ENCODE assay signal across 10 cellular contexts in the genomic region with DNA sequence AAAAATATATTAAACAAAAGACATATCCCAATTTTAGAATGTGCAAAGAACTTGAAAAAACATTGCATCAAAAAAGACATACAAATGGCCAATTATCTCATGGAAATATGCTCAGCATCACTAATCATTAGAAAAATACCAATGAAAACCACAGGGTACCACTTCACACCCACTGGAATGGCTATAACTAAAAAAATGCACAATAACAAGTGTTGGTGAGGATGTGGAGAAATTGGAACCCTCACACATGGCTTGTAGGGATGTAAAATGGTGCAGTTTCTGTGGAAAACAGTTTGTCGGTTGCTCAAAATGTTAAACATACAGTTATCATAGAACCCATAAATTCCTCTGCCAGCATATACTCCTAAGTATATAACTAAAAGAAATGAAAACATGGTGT. TPM values are rescaled to one million over a fixed set of nuclear protein-coding genes. Genes with fewer than 3 reads are reported as not detected.
DNase-seq lines count a peak whose midpoint lies in the region; ATAC-seq, FAIRE-seq and TF ChIP-seq lines count a peak whose summit lies in the region.
"Had no signal": no experiment of that assay in that cellular context is flagged by ENCODE, and none has a peak within 500 bp of the region (broad histone marks: within the 10 kb centered on the region; RNA-seq: fewer than 3 reads in every experiment).

No MANE protein-coding gene starts in this region.

- DNase-seq in Karpas-422 (no peak), natural killer cell (no peak), GM19239 (ENCODE audit: insufficient read length, low spot score) (no peak)

- H3K9me3 Mint-ChIP-seq in brain, result no peaks in the 10 kb centered on the region
- no peaks in the 10 kb centered on the region for H3K9me3 Mint-ChIP-seq in natural killer cell

- peak overlapping the region in 3 of 5 experiments; percentile 62 to 99 (median 97) for H3K27ac Mint-ChIP-seq in brain
- peak overlapping the region in 1 of 2 donors; percentile 94 for H3K27ac Mint-ChIP-seq in natural killer cell

- no peak overlapping the region for H3K4me3 ChIP-seq in ACC112 (ENCODE audit: low read depth, low read length)
- peak overlapping the region; percentile 95; the same call in 1 of the 2 replicates for H3K4me3 ChIP-seq in Karpas-422 (ENCODE audit: low read length)

- no peaks in the 10 kb centered on the region for H3K36me3 ChIP-seq in ACC112 (ENCODE audit: insufficient read depth, low read length)
- peaks cover 12% of the 10 kb centered on the region for H3K36me3 ChIP-seq in Karpas-422 (ENCODE audit: insufficient read depth, low read length)

- H3K4me3 Mint-ChIP-seq in brain (peak overlapping the region; percentile 42 to 100 (median 99)), natural killer cell (peak overlapping the region; percentile 100)

- H3K4me1 ChIP-seq in ACC112 (ENCODE audit: control insufficient read depth, insufficient read depth, low read length, unreplicated experiment) (peaks cover 9% of the 10 kb centered on the region), Karpas-422 (ENCODE audit: low read length) (peaks cover 19% of the 10 kb centered on the region)
- H3K4me1 ChIP-seq: Caco-2 had no signal

- H3K9me3 ChIP-seq in Karpas-422 (ENCODE audit: low read length), result no peaks in the 10 kb centered on the region
- H3K9me3 ChIP-seq: Caco-2 had no signal

- peak overlapping the region; percentile 77 for H3K4me2 ChIP-seq in Karpas-422 (ENCODE audit: low read depth, low read length, poor library complexity, severe bottlenecking)

- H3K4me1 Mint-ChIP-seq in brain, result peaks cover 21% of the 10 kb centered on the region
- peaks cover 22 to 25% of the 10 kb centered on the region in 2 donors for H3K4me1 Mint-ChIP-seq in natural killer cell

- peaks cover 11% of the 10 kb centered on the region for H3K27me3 Mint-ChIP-seq in brain
- peaks cover 0 to 3% of the 10 kb centered on the region in 2 donors for H3K27me3 Mint-ChIP-seq in natural killer cell (ENCODE audit: low read depth in 2 of 2)

- no peak for FAIRE-seq in GM19239 (lab: Jason Lieb, UNC)

- peaks cover 17% of the 10 kb centered on the region for H3K79me2 ChIP-seq in ACC112 (ENCODE audit: control insufficient read depth, insufficient read depth, low read length, unreplicated experiment)
- H3K79me2 ChIP-seq in Karpas-422 (ENCODE audit: low read length), result peaks cover 17% of the 10 kb centered on the region

- intact Hi-C loops in natural killer cell (cut with micrococcal nuclease), result loop anchor here (5.0 kb wide), 2 partner anchors 42 to 107 kb away; a partner anchor contains a TSS

- H3K27me3 ChIP-seq in ACC112 (ENCODE audit: insufficient read depth, low read length) (no peaks in the 10 kb centered on the region), Karpas-422 (ENCODE audit: low read length) (no peaks in the 10 kb centered on the region)

- H2AFZ ChIP-seq in ACC112 (ENCODE audit: low read length, unreplicated experiment) (peak overlapping the region; percentile 97), Karpas-422 (ENCODE audit: low read length) (peak overlapping the region; percentile 69)

- no peaks in the 10 kb centered on the region for H4K20me1 ChIP-seq in Karpas-422 (ENCODE audit: insufficient read depth, low read depth, low read length)

- H3K9me2 ChIP-seq in Karpas-422 (replicated peaks; ENCODE audit: insufficient read depth, low read length), result no peaks in the 10 kb centered on the region

- peaks cover 19% of the 10 kb centered on the region for H3K36me3 Mint-ChIP-seq in brain
- no peaks in the 10 kb centered on the region for H3K36me3 Mint-ChIP-seq in natural killer cell

- H3K27ac ChIP-seq in ACC112 (ENCODE audit: low read depth, low read length) (no peak overlapping the region), Karpas-422 (ENCODE audit: low read length) (no peak overlapping the region)

- no peak for TF ChIP-seq CTCF in brain (conservative IDR thresholded peaks at IDR 0.05)
- no peak for TF ChIP-seq CTCF in natural killer cell (IDR thresholded peaks at IDR 0.05)

- H3K9ac ChIP-seq in Karpas-422 (ENCODE audit: low read length), result no peak overlapping the region

- ATAC-seq in natural killer cell, result no peak
- no peak for ATAC-seq in HG03354 (IDR thresholded peaks at IDR 0.05; ENCODE audit: poor library complexity, severe bottlenecking, unreplicated experiment)
- ATAC-seq in HG03159 (IDR thresholded peaks at IDR 0.05; ENCODE audit: unreplicated experiment), result no peak
- no peak for ATAC-seq in HG02759 (IDR thresholded peaks at IDR 0.05; ENCODE audit: unreplicated experiment)

RNA-seq across cellular contexts. Expression of a gene that starts 0.8 kb away (rescaled TPM):
- 118 and 168 TPM in 2 replicates for total RNA-seq in Karpas-422 (2014; rRNA removed; shearing (Covaris generic); ENCODE audit: low replicate concordance)
- polyA plus RNA-seq in brain (ENCODE audit: insufficient read depth, low read depth, low replicate concordance), result 308 TPM
- 10 to 100 TPM; 69.4 to 79.3 (median 70.0) TPM for total RNA-seq in natural killer cell

RNA-seq across cellular contexts. Expression of a gene that starts 6.4 kb away (rescaled TPM):
- total RNA-seq in Karpas-422 (2014; rRNA removed; shearing (Covaris generic); ENCODE audit: low replicate concordance), result not detected in 2 replicates
- polyA plus RNA-seq in brain (ENCODE audit: insufficient read depth, low read depth, low replicate concordance), result not detected
- total RNA-seq in natural killer cell, result not detected
- total RNA-seq: aorta had no signal

RNA-seq across cellular contexts. Expression of a gene that starts 9.0 kb away (rescaled TPM):
- not detected in 2 replicates for total RNA-seq in Karpas-422 (2014; rRNA removed; shearing (Covaris generic); ENCODE audit: low replicate concordance)
- polyA plus RNA-seq in brain (ENCODE audit: insufficient read depth, low read depth, low replicate concordance), result 3.3 TPM
- 1 to 10 TPM; 1.2 to 4.8 (median 1.3) TPM for total RNA-seq in natural killer cell

RNA-seq across cellular contexts. Expression of a gene that starts 11.8 kb away (rescaled TPM):
- 13.1 and 23.3 TPM in 2 replicates for total RNA-seq in Karpas-422 (2014; rRNA removed; shearing (Covaris generic); ENCODE audit: low replicate concordance)
- polyA plus RNA-seq in brain (ENCODE audit: insufficient read depth, low read depth, low replicate concordance), result 14.0 TPM
- total RNA-seq in natural killer cell, result 10 to 100 TPM; 20.8 to 22.7 (median 21.3) TPM
